In the genomic region with DNA sequence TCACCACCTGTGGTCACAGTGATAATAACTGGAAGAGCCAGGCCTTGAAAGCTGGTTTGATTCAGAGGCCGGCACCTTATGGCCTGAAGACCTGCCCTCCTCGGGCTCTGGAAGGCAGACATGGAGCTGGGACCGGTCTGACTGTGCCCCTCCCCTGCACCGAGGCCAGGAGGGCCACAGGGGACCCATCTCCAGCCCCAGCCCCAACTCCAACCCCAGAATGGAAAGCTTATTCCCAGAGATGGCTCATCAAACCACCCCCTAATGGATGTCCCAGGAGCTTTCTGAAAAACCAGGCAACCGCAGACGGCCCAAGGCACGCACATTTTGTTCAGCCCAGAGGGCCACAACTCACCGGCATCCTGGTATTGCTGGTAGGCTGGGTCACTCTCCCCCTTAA, we compare ENCODE assay signal across 25 cellular contexts.
"Had no signal": no experiment of that assay in that cellular context is flagged by ENCODE, and none has a peak within 500 bp of the region (broad histone marks: within the 10 kb centered on the region; RNA-seq: fewer than 3 reads in every experiment).

No MANE protein-coding gene starts in this region.

- H3K9me3 ChIP-seq: colonic mucosa, gastroesophageal sphincter, neutrophil, right lobe of liver, uterus had no signal

- H3K36me3 ChIP-seq: uterus had no signal

- H3K4me2 ChIP-seq: hepatocyte had no signal

- H3K9me3 Mint-ChIP-seq: immature natural killer cell; mesothelial cell of epicardium; naive B cell; nephron progenitor cell; stimulated activated naive CD8-positive, alpha-beta T cell treated with anti-CD3 and anti-CD28 coated beads, Interleukin-15, Interleukin-2, amounts not matched to agents 100 ng/mL and 50 ng/mL, for 24 hours; type B pancreatic cell had no signal

- H3K4me1 ChIP-seq: colonic mucosa, gastroesophageal sphincter, right lobe of liver, uterus had no signal

- ATAC-seq: activated CD4-positive, CD25-positive, alpha-beta regulatory T cell treated with anti-CD3 and anti-CD28 coated beads, Interleukin-2, amount 50 U/mL, for 24 hours; gastroesophageal sphincter; right lobe of liver had no signal

- H3K4me1 Mint-ChIP-seq: immature natural killer cell, mesothelial cell of epicardium, nephron progenitor cell had no signal

- H3K4me3 ChIP-seq: colonic mucosa, dorsolateral prefrontal cortex, gastroesophageal sphincter, hepatocyte, right lobe of liver, uterus had no signal

- H3K27me3 Mint-ChIP-seq: naive B cell; progenitor cell of endocrine pancreas; stimulated activated naive CD8-positive, alpha-beta T cell treated with anti-CD3 and anti-CD28 coated beads, Interleukin-15, Interleukin-2, amounts not matched to agents 100 ng/mL and 50 ng/mL, for 24 hours; type B pancreatic cell had no signal

- H3K27me3 ChIP-seq: colonic mucosa, dorsolateral prefrontal cortex, gastroesophageal sphincter, hepatocyte, neutrophil, right lobe of liver, uterus had no signal

- H3K79me2 ChIP-seq: hepatocyte had no signal

- H3K27ac ChIP-seq: colonic mucosa, dorsolateral prefrontal cortex, gastroesophageal sphincter, hepatocyte, neutrophil, right lobe of liver, uterus, VCaP had no signal

- H2AFZ ChIP-seq: hepatocyte had no signal

- H3K4me3 Mint-ChIP-seq: immature natural killer cell; mesothelial cell of epicardium; naive B cell; nephron progenitor cell; stimulated activated naive CD8-positive, alpha-beta T cell treated with anti-CD3 and anti-CD28 coated beads, Interleukin-15, Interleukin-2, amounts not matched to agents 100 ng/mL and 50 ng/mL, for 24 hours; type B pancreatic cell had no signal

- H3K27ac Mint-ChIP-seq: mesothelial cell of epicardium; nephron progenitor cell; progenitor cell of endocrine pancreas; stimulated activated naive CD8-positive, alpha-beta T cell treated with anti-CD3 and anti-CD28 coated beads, Interleukin-15, Interleukin-2, amounts not matched to agents 100 ng/mL and 50 ng/mL, for 24 hours; type B pancreatic cell had no signal

- DNase-seq: activated CD4-positive, alpha-beta T cell treated with anti-CD3 and anti-CD28 coated beads for 48 hours; activated CD4-positive, alpha-beta T cell treated with anti-CD3 and anti-CD28 coated beads, Interleukin-2, amount 50 U/mL, for 48 hours; activated CD8-positive, alpha-beta memory T cell treated with anti-CD3 and anti-CD28 coated beads for 24 hours; activated naive CD4-positive, alpha-beta T cell treated with Interleukin-2 at 50 U/mL for 16 hours; colonic mucosa; effector memory CD4-positive, alpha-beta T cell; immature natural killer cell; kidney; naive B cell; nephron progenitor cell; stimulated activated CD4-positive, alpha-beta T cell treated with anti-CD3 and anti-CD28 coated beads, Interleukin-12 subunit alpha, Interleukin-12 subunit beta, amount 100 ng/mL, for 4 hours; stimulated activated CD4-positive, alpha-beta T cell treated with anti-CD3 and anti-CD28 coated beads, Interleukin-4, amount 100 ng/mL, for 1 hour; T-helper 9 cell; uterus had no signal
